Comparison of ENCODE assay signal across 11 cellular contexts in the genomic region with DNA sequence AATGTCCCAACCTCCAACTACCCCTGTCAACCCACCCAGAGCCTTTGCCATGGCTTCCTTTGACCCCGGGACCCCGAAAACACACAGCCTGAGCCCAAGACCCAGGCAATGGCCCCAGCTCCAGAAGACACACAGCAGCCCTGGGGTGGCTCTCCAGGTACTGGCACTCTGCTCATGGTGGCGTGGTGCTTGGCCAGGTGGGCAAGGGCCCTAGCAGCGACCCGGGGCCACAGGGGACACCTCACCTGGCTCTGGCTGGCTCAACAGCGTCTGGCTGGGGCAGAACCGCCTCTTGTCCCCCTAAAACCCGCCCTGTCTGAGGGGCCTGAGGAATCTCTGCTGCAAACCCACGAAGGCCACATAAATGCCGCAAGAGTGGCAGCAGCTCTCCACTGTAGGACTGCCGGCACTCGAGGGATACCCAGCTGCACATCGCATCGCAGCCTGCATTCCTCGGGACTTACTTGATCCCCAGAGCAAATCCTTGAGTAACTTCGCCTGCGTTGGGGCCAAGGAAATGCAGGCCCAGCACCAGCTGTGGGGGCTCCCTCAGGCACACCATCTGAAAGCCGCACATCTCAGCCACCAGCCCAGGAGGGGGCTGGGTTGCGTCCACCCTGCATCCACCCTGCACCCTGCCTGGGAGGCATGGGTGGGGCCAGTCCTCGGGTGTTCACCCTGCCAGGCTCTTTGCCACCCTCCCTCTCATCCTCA. TPM values are rescaled to one million over a fixed set of nuclear protein-coding genes. Genes with fewer than 3 reads are reported as not detected.
DNase-seq lines count a peak whose midpoint lies in the region; ATAC-seq and TF ChIP-seq lines count a peak whose summit lies in the region.
"Had no signal": no experiment of that assay in that cellular context is flagged by ENCODE, and none has a peak within 500 bp of the region (broad histone marks: within the 10 kb centered on the region; RNA-seq: fewer than 3 reads in every experiment).

No MANE protein-coding gene starts in this region.

- no peak overlapping the region for H3K9ac ChIP-seq in MM.1S (ENCODE audit: low read length)

- no peaks in the 10 kb centered on the region for H3K9me3 ChIP-seq in MM.1S (replicated peaks; ENCODE audit: insufficient read depth, low read length)
- H3K9me3 ChIP-seq: right lobe of liver had no signal

- no peaks in the 10 kb centered on the region for H3K27me3 ChIP-seq in dorsolateral prefrontal cortex
- no peaks in the 10 kb centered on the region for H3K27me3 ChIP-seq in MM.1S (replicated peaks; ENCODE audit: insufficient read depth, low read length)
- H3K27me3 ChIP-seq: right lobe of liver had no signal

- no peak overlapping the region for H2AFZ ChIP-seq in MM.1S (ENCODE audit: low read length)

- no peaks in the 10 kb centered on the region for H3K36me3 ChIP-seq in MM.1S (replicated peaks; ENCODE audit: insufficient read depth, low read length)
- H3K36me3 ChIP-seq: right lobe of liver had no signal

- intact Hi-C loops in dorsolateral prefrontal cortex (cut with DNase I) = no loop called here

- no peaks in the 10 kb centered on the region for H4K20me1 ChIP-seq in MM.1S (ENCODE audit: insufficient read depth, low read length)

- H3K27ac ChIP-seq in dorsolateral prefrontal cortex = no peak overlapping the region
- H3K27ac ChIP-seq in MM.1S (ENCODE audit: low read length) = no peak overlapping the region
- H3K27ac ChIP-seq: right lobe of liver had no signal

- no peaks in the 10 kb centered on the region for H3K9me2 ChIP-seq in MM.1S (replicated peaks; ENCODE audit: insufficient read depth, low read length)

- peak; percentile 79 for DNase-seq in EH (ENCODE audit: low read depth)
- DNase-seq in LHCN-M2 (ENCODE audit: low read depth) = peak; percentile 78
- DNase-seq in dorsolateral prefrontal cortex = peak in 6 of 10 donors; percentile 12 to 40 (median 28)
- DNase-seq in omental fat pad (ENCODE audit: low spot score) = peak; percentile 14
- no peak for DNase-seq in MM.1S
- no peak for DNase-seq in midbrain (lab: John Stamatoyannopoulos, UW)
- DNase-seq: NCI-H1694 treated with DMSO at 0.1 percent for 48 hours had no signal

- ATAC-seq in omental fat pad (ENCODE audit: low FRiP score) (no peak), HG02623 (IDR thresholded peaks at IDR 0.05; ENCODE audit: unreplicated experiment) (no peak), HG03378 (IDR thresholded peaks at IDR 0.05; ENCODE audit: unreplicated experiment) (no peak)
- ATAC-seq: HepG2, right lobe of liver had no signal

- H3K4me3 ChIP-seq in dorsolateral prefrontal cortex (no peak overlapping the region), MM.1S (ENCODE audit: low read length) (no peak overlapping the region)
- H3K4me3 ChIP-seq: right lobe of liver had no signal

- no peaks in the 10 kb centered on the region for H3K79me2 ChIP-seq in MM.1S (ENCODE audit: low read length)

- no peaks in the 10 kb centered on the region for H3K4me1 ChIP-seq in MM.1S (ENCODE audit: low read length)
- H3K4me1 ChIP-seq: right lobe of liver had no signal

- H3K4me2 ChIP-seq in MM.1S (ENCODE audit: low read depth, low read length) = no peak overlapping the region

- no peaks in the 10 kb centered on the region for H3F3A ChIP-seq in MM.1S (ENCODE audit: insufficient read depth, low read length)

- TF ChIP-seq CTCF in dorsolateral prefrontal cortex (IDR thresholded peaks at IDR 0.05 in 54 of 56, conservative IDR thresholded peaks at IDR 0.05 in 2 of 56; ENCODE audit: low read depth in 1 of 56, partially characterized antibody in 56 of 56) (no peak), omental fat pad (IDR thresholded peaks at IDR 0.05) (no peak), MM.1S (IDR thresholded peaks at IDR 0.05; ENCODE audit: low read length) (no peak)

RNA-seq across cellular contexts. Expression of gene GNB1L, which starts 23.1 kb away (rescaled TPM):
- 11.3 and 14.0 TPM in 2 replicates for total RNA-seq in LHCN-M2 (2014; rRNA removed)
- 9.0 TPM for polyA plus RNA-seq in LHCN-M2 (2012)
- 10 to 100 TPM in 25 of 120 experiments, 1 to 10 TPM in 95; 4.8 to 17.5 (median 8.3) TPM for total RNA-seq in dorsolateral prefrontal cortex
- total RNA-seq in omental fat pad = 1 to 10 TPM; 4.3 to 7.6 (median 6.1) TPM

RNA-seq across cellular contexts. Expression of gene RTL10, which starts 23.1 kb away (rescaled TPM):
- total RNA-seq in LHCN-M2 (2014; rRNA removed) (13.3 and 14.9 TPM in 2 replicates), dorsolateral prefrontal cortex (10 to 100 TPM; 15.9 to 53.5 (median 30.1) TPM), omental fat pad (10 to 100 TPM in 3 of 4 donors, 1 to 10 TPM in 1; 7.6 to 12.6 (median 10.4) TPM)
- polyA plus RNA-seq in LHCN-M2 (2012) = 19.1 TPM

Comparison
In these comparisons a context has a peak if more than half of its experiments do, and no peak if none do; other contexts are left out.
1. DNase-seq: peak in EH (single experiment), LHCN-M2 (single experiment), dorsolateral prefrontal cortex (6 of 10) and omental fat pad (single experiment); none in MM.1S (single experiment) and midbrain (single experiment).